Comparison of ENCODE assay signal across 10 cellular contexts in the genomic region with DNA sequence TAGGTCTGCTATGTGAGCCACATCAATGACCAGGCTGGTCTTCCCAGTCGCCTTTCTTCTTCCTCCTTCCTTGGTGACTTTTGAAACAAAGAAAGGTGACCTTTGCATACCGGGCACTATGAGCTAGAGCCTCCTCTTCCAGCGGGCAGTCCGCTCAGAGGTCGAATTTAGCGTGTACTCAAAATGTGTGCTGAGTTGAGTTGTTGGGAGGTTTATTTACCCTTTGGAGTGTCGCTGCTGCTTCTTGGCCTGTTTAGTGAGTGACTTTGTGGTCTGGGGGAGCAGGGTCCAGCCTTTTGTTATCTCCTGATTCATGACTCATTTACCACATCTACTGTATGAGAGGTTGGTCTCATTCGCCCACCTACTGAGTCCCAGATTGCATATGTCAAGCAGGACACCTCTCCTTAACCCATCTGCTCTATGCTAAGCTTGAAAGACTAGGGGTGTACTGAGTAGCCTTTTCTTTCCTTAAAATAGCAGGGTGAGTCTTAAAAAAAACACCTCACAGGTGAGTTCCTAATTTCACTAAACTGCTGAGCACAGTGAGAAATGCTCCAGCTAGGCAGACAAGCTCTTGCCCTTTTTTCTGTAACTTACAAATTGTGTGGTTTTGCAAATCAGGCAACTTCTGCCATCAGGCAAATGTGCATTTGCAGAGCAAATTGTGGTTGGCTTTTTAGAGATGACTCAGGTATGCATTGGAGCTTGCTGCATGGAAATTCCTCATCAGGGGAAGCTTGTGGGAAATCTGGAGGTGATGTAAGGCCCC. TPM values are rescaled to one million over a fixed set of nuclear protein-coding genes. Genes with fewer than 3 reads are reported as not detected.
DNase-seq lines count a peak whose midpoint lies in the region; ATAC-seq and TF ChIP-seq lines count a peak whose summit lies in the region.
"Had no signal": no experiment of that assay in that cellular context is flagged by ENCODE, and none has a peak within 500 bp of the region (broad histone marks: within the 10 kb centered on the region; RNA-seq: fewer than 3 reads in every experiment).

No MANE protein-coding gene starts in this region.

- TF ChIP-seq CTCF in mammary epithelial cell (conservative IDR thresholded peaks at IDR 0.05 in 1 of 2, IDR thresholded peaks at IDR 0.05 in 1 of 2; ENCODE audit: extremely low read depth in 1 of 2, insufficient read depth in 1 of 2, low read depth in 1 of 2, low read length in 2 of 2) (no peak), MCF 10A (IDR thresholded peaks at IDR 0.05; ENCODE audit: unreplicated experiment) (no peak), type B pancreatic cell (conservative IDR thresholded peaks at IDR 0.05) (no peak)

- H3K4me1 Mint-ChIP-seq in MCF 10A (ENCODE audit: insufficient read depth, unreplicated experiment) (peaks cover 15% of the 10 kb centered on the region), type B pancreatic cell (ENCODE audit: unreplicated experiment) (peaks cover 19% of the 10 kb centered on the region)
- H3K4me1 Mint-ChIP-seq in activated naive CD8-positive, alpha-beta T cell treated with anti-CD3 and anti-CD28 coated beads for 36 hours: peaks cover 37% of the 10 kb centered on the region

- DNase-seq in mammary epithelial cell (peak; percentile 51), MCF 10A (ENCODE audit: unreplicated experiment) (no peak), type B pancreatic cell (ENCODE audit: extremely low spot score, unreplicated experiment) (no peak), NCI-H82 (lab: John Stamatoyannopoulos, UW) (no peak), D341Med (ENCODE audit: low spot score) (no peak)
- DNase-seq in activated naive CD8-positive, alpha-beta T cell treated with anti-CD3 and anti-CD28 coated beads for 36 hours: peak; percentile 43
- no peak for DNase-seq in stimulated activated CD8-positive, alpha-beta memory T cell treated with anti-CD3 and anti-CD28 coated beads, Interleukin-4, amount 100 ng/mL, for 48 hours
- DNase-seq: NCI-H1694 treated with DMSO at 0.1 percent for 48 hours, tibial artery had no signal

- H4K20me1 ChIP-seq in mammary epithelial cell (ENCODE audit: insufficient read depth, low read length): no peaks in the 10 kb centered on the region

- H3K4me3 Mint-ChIP-seq in MCF 10A (ENCODE audit: unreplicated experiment) (no peak overlapping the region), type B pancreatic cell (no peak overlapping the region)
- peak overlapping the region; percentile 100 for H3K4me3 Mint-ChIP-seq in activated naive CD8-positive, alpha-beta T cell treated with anti-CD3 and anti-CD28 coated beads for 36 hours

- CTCF ChIA-PET in mammary epithelial cell (lab: Charles Lee; ENCODE audit: low non-redundant PET) (no interaction called here), MCF 10A (lab: Yijun Ruan, JAX) (interaction anchor here (0.6 to 3.6 kb wide), 7 partner anchors 10 to 301 kb away, joined by 3 to 17 read pairs (median 4); no protein-coding TSS in a partner anchor)

- H2AFZ ChIP-seq in mammary epithelial cell (ENCODE audit: low read depth, low read length): no peak overlapping the region

- H3K27me3 ChIP-seq in mammary epithelial cell (ENCODE audit: insufficient read depth, low read length): no peaks in the 10 kb centered on the region
- H3K27me3 ChIP-seq: tibial artery had no signal

- H3K9me3 ChIP-seq in mammary epithelial cell (replicated peaks; ENCODE audit: insufficient read depth, low read length): no peaks in the 10 kb centered on the region
- H3K9me3 ChIP-seq: tibial artery had no signal

- H3K36me3 ChIP-seq in mammary epithelial cell (ENCODE audit: insufficient read depth, low read length): no peaks in the 10 kb centered on the region
- H3K36me3 ChIP-seq: tibial artery had no signal

- no peak overlapping the region for H3K27ac Mint-ChIP-seq in MCF 10A (ENCODE audit: low read depth, unreplicated experiment)
- peak overlapping the region; percentile 86 for H3K27ac Mint-ChIP-seq in activated naive CD8-positive, alpha-beta T cell treated with anti-CD3 and anti-CD28 coated beads for 36 hours
- H3K27ac Mint-ChIP-seq in type B pancreatic cell: peak overlapping the region; percentile 24

- peaks cover 15% of the 10 kb centered on the region for H3K4me1 ChIP-seq in mammary epithelial cell (ENCODE audit: insufficient read depth, low read length)

- H3K36me3 Mint-ChIP-seq in MCF 10A (ENCODE audit: insufficient read depth, unreplicated experiment) (no peaks in the 10 kb centered on the region), type B pancreatic cell (no peaks in the 10 kb centered on the region)
- H3K36me3 Mint-ChIP-seq in activated naive CD8-positive, alpha-beta T cell treated with anti-CD3 and anti-CD28 coated beads for 36 hours: peaks cover 26% of the 10 kb centered on the region

- H3K4me2 ChIP-seq in mammary epithelial cell (ENCODE audit: insufficient read depth, low read depth, low read length): no peak overlapping the region

- POLR2A ChIA-PET in MCF 10A (lab: Yijun Ruan, JAX): interaction anchor here (1.2 to 3.4 kb wide), 2 partner anchors 14 to 43 kb away, joined by 3 to 12 read pairs; no protein-coding TSS in a partner anchor

- H3K9me3 Mint-ChIP-seq in MCF 10A (ENCODE audit: unreplicated experiment) (no peaks in the 10 kb centered on the region), type B pancreatic cell (no peaks in the 10 kb centered on the region)
- H3K9me3 Mint-ChIP-seq in activated naive CD8-positive, alpha-beta T cell treated with anti-CD3 and anti-CD28 coated beads for 36 hours: no peaks in the 10 kb centered on the region

- 98% methylated on average over 8 of the region's 8 CpGs for WGBS in mammary epithelial cell (ENCODE audit: low coverage, missing lambda C conversion rate)

- peak; percentile 14 for ATAC-seq in HG03066 (IDR thresholded peaks at IDR 0.05; ENCODE audit: low read depth, unreplicated experiment)

- no peak overlapping the region for H3K27ac ChIP-seq in mammary epithelial cell (ENCODE audit: insufficient read depth, low read depth, low read length)
- H3K27ac ChIP-seq: tibial artery had no signal

- no peaks in the 10 kb centered on the region for H3K27me3 Mint-ChIP-seq in MCF 10A (ENCODE audit: insufficient read depth, unreplicated experiment)
- peaks cover 4% of the 10 kb centered on the region for H3K27me3 Mint-ChIP-seq in activated naive CD8-positive, alpha-beta T cell treated with anti-CD3 and anti-CD28 coated beads for 36 hours
- peaks cover 8% of the 10 kb centered on the region for H3K27me3 Mint-ChIP-seq in type B pancreatic cell

- intact Hi-C loops in mammary epithelial cell (cut with micrococcal nuclease): no loop called here
- intact Hi-C loops in MCF 10A (cut with micrococcal nuclease): no loop called here

- H3K79me2 ChIP-seq in mammary epithelial cell (ENCODE audit: insufficient read depth, low read length): peaks cover 16% of the 10 kb centered on the region

- dilution Hi-C loops in mammary epithelial cell (cut with HindIII; ENCODE audit: low sequenced_read_pairs): no loop called here

- no peak overlapping the region for H3K9ac ChIP-seq in mammary epithelial cell (ENCODE audit: insufficient read depth, low read length)

- BruUV-seq in mammary epithelial cell (replicated peaks; lab: Mats Ljungman, UMichigan): no TSS peak
- no TSS peak for BruUV-seq in MCF 10A (replicated peaks; lab: Mats Ljungman, UMichigan)

- no peak overlapping the region for H3K4me3 ChIP-seq in mammary epithelial cell (replicated peaks in 1 of 3; ENCODE audit: insufficient read depth in 1 of 3, low read depth in 2 of 3, low read length in 3 of 3)
- H3K4me3 ChIP-seq: tibial artery had no signal

- in situ Hi-C loops in mammary epithelial cell (cut with MboI; ENCODE audit: low sequenced_read_pairs in 2 of 2): no loop called here

RNA-seq across cellular contexts. Expression of a gene that starts 3.2 kb away (rescaled TPM):
- total RNA-seq in mammary epithelial cell (10 to 100 TPM; 23.7 to 30.5 TPM), MCF 10A (2022) (20.0 and 35.4 TPM in 2 replicates), type B pancreatic cell (ENCODE audit: low replicate concordance) (18.2 and 26.6 TPM in 2 replicates)
- 23.9 TPM for polyA plus RNA-seq in mammary epithelial cell
- 91.7 TPM for polyA minus RNA-seq in mammary epithelial cell
- 10 to 100 TPM; 89.1 to 94.4 TPM for total RNA-seq in activated naive CD8-positive, alpha-beta T cell treated with anti-CD3 and anti-CD28 coated beads for 36 hours

Comparison
In these comparisons a context has a peak if more than half of its experiments do, and no peak if none do; other contexts are left out.
1. DNase-seq: peak in mammary epithelial cell (single experiment) and activated naive CD8-positive, alpha-beta T cell treated with anti-CD3 and anti-CD28 coated beads for 36 hours (single experiment); none in MCF 10A (single experiment), type B pancreatic cell (single experiment), stimulated activated CD8-positive, alpha-beta memory T cell treated with anti-CD3 and anti-CD28 coated beads, Interleukin-4, amount 100 ng/mL, for 48 hours (single experiment), NCI-H82 (single experiment) and D341Med (single experiment).